ENCODE assay signal across 11 cellular contexts in genomic region chr14:54632452-54632851, GRCh38.
"Had no signal": no experiment of that assay in that cellular context is flagged by ENCODE, and none has a peak within 500 bp of the region (broad histone marks: within the 10 kb centered on the region; RNA-seq: fewer than 3 reads in every experiment).

No MANE protein-coding gene starts in this region.

- H3K9me3 ChIP-seq: HAP-1 had no signal

- H3K9me3 Mint-ChIP-seq: HFFc6 had no signal

- ATAC-seq: GM23338, HCT116 had no signal

- H3K27ac ChIP-seq: GM23248 had no signal

- H3K4me3 ChIP-seq: GM23248, GM23338, HAP-1 had no signal

- H3K27ac Mint-ChIP-seq: GM23338, H9, HFFc6 had no signal

- FAIRE-seq: H1, H54 had no signal

- DNase-seq: GM23248, GOT3, H7, H9, HCEC 1CT, HFFc6 had no signal

- H3K9ac ChIP-seq: GM23248 had no signal

- H3K4me3 Mint-ChIP-seq: GM23338, H9, HFFc6 had no signal

- H2AFZ ChIP-seq: GM23248, GM23338 had no signal

- H3K4me2 ChIP-seq: GM23338 had no signal
